8 cellular contexts compared by ENCODE assay signal in the genomic region with DNA sequence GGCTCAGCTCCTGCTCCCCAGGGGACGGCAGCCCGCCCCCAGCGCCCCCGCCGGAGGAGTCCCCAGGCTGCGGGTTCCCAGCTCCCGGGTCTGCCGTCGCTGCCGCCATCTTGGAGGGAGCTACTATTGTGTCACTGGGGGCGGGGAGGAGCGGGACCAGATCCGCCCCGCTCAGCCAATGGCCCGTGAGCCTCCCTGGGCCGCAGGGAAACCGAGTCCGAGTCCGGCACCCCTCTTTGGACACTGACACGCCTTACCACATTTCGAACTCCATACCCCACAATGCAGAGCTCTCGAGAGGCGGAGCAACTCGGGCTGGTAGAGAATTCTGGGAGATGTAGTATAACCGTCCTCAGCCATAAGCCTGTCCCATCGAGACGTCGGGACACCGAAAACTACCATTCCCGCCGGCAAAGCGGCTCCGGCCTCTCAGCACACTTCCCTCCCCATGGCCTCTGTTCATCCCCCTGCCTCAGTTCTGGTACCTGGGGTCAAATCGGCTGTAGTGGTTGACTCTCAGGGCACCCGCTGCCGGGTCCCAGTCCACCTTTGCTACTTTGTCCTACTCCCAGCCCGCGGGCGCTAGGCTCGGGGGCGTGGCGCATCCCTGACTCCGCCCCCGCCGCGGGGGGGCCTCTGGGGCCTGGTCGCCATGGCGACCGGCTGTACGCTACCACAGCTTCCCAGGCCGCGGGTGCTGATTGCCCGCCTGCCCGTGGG. TPM values are rescaled to one million over a fixed set of nuclear protein-coding genes. Genes with fewer than 3 reads are reported as not detected.
DNase-seq lines count a peak whose midpoint lies in the region; ATAC-seq lines count a peak whose summit lies in the region.

RANBP10 (minus strand) TSS at position 133 of the 720 bp plus-strand sequence; CDS start at position 109, 24 bp downstream.
A gene with protein sequence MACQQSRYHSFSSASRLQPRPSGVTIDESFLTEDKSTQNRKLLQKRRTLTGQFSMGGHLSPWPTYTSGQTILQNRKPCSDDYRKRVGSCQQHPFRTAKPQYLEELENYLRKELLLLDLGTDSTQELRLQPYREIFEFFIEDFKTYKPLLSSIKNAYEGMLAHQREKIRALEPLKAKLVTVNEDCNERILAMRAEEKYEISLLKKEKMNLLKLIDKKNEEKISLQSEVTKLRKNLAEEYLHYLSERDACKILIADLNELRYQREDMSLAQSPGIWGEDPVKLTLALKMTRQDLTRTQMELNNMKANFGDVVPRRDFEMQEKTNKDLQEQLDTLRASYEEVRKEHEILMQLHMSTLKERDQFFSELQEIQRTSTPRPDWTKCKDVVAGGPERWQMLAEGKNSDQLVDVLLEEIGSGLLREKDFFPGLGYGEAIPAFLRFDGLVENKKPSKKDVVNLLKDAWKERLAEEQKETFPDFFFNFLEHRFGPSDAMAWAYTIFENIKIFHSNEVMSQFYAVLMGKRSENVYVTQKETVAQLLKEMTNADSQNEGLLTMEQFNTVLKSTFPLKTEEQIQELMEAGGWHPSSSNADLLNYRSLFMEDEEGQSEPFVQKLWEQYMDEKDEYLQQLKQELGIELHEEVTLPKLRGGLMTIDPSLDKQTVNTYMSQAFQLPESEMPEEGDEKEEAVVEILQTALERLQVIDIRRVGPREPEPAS (plus strand): TSS at position 462 of the 720 bp plus-strand sequence. CDS start 261 bp downstream, outside the sequence.

- H2BK15ac ChIP-seq in mesenchymal stem cell (ENCODE audit: low read depth, poor library complexity, severe bottlenecking), result no peak within 1 kb of the TSS

- H2BK120ac ChIP-seq in mesenchymal stem cell (ENCODE audit: low read depth, low read length), result no peak within 1 kb of the TSS

- peak within 1 kb of the TSS; percentile 35 to 84 for H3K4ac ChIP-seq in mesenchymal stem cell (ENCODE audit: low read depth in 1 of 2, low read length in 2 of 2)

- in situ Hi-C loops in Caki2 (cut with HindIII; ENCODE audit: low pct_unique_long_range_greater_than_20kb, low sequenced_read_pairs), result no loop called here

- H3K4me1 ChIP-seq in endocrine pancreas (ENCODE audit: control insufficient read depth, insufficient read depth, low read length), result no peaks in the 10 kb centered on the region
- peaks cover 13% of the 10 kb centered on the region for H3K4me1 ChIP-seq in mesenchymal stem cell (ENCODE audit: control insufficient read depth, insufficient read depth, low read depth, low read length)

- 0% methylated on average over 33 of the region's 54 CpGs for WGBS in mesenchymal stem cell

- peak within 1 kb of the TSS; percentile 71 for H3K4me3 ChIP-seq in endocrine pancreas (ENCODE audit: control insufficient read depth, insufficient read depth, low read length)
- H3K4me3 ChIP-seq in mesenchymal stem cell (ENCODE audit: insufficient read depth in 1 of 2, low read depth in 1 of 2, low read length in 2 of 2), result peak within 1 kb of the TSS; percentile 86 to 100

- H3K36me3 ChIP-seq in endocrine pancreas (ENCODE audit: control insufficient read depth, insufficient read depth, low read length) (no peaks in the 10 kb centered on the region), mesenchymal stem cell (ENCODE audit: control insufficient read depth in 1 of 2, insufficient read depth in 2 of 2, low read depth in 1 of 2, low read length in 2 of 2) (peaks cover 12 to 22% of the 10 kb centered on the region in 2 experiments)

- H3K9me3 ChIP-seq in endocrine pancreas (ENCODE audit: control insufficient read depth, low read length) (no peaks in the 10 kb centered on the region), mesenchymal stem cell (ENCODE audit: control insufficient read depth, low read length) (no peaks in the 10 kb centered on the region)

- peak within 1 kb of the TSS in 1 of 2 experiments; percentile 3 for H3K14ac ChIP-seq in mesenchymal stem cell (ENCODE audit: low read length in 2 of 2)

- H3K27ac ChIP-seq in mesenchymal stem cell (ENCODE audit: low read length, poor library complexity, severe bottlenecking), result no peak within 1 kb of the TSS

- peak within 1 kb of the TSS; percentile 92 for H4K8ac ChIP-seq in mesenchymal stem cell (ENCODE audit: low read length)

- peak within 1 kb of the TSS; percentile 84 for H2AFZ ChIP-seq in mesenchymal stem cell (ENCODE audit: low read depth, low read length)

- peak within 1 kb of the TSS in 1 of 2 experiments; percentile 22 for H2BK12ac ChIP-seq in mesenchymal stem cell (ENCODE audit: low read length in 2 of 2)

- H2BK5ac ChIP-seq in mesenchymal stem cell (ENCODE audit: low read depth, low read length, poor library complexity, severe bottlenecking), result peak within 1 kb of the TSS; percentile 79

- peaks cover 8% of the 10 kb centered on the region for H3K79me1 ChIP-seq in mesenchymal stem cell (replicated peaks; ENCODE audit: low read length, poor library complexity, severe bottlenecking)

- DNase-seq in Caki2 (ENCODE audit: low read depth), result peak; percentile 98
- peak; percentile 78 to 99 (median 96) for DNase-seq in HUDEP-2 (lab: John Stamatoyannopoulos, UW; ENCODE audit: unreplicated experiment in 76 of 76)
- DNase-seq in NOMO-1 treated with dmso at 0.1 percent for 144 hours (lab: John Stamatoyannopoulos, UW; ENCODE audit: unreplicated experiment), result peak; percentile 100
- DNase-seq in activated CD8-positive, alpha-beta memory T cell treated with anti-CD3 and anti-CD28 coated beads, Interleukin-2, amount 50 U/mL, for 1 hour (ENCODE audit: extremely low read depth), result peak; percentile 93
- peak; percentile 100 for DNase-seq in mesenchymal stem cell
- peak; percentile 93 for DNase-seq in stimulated activated CD8-positive, alpha-beta memory T cell treated with anti-CD3 and anti-CD28 coated beads, Interleukin-12 subunit alpha, Interleukin-12 subunit beta, amount 100 ng/mL, for 24 hours (ENCODE audit: extremely low read depth)

- ATAC-seq in GM21390 (IDR thresholded peaks at IDR 0.05; ENCODE audit: unreplicated experiment), result peak; percentile 92

- no peak within 1 kb of the TSS for H2AK5ac ChIP-seq in mesenchymal stem cell (ENCODE audit: low read length, severe bottlenecking)

- no peak within 1 kb of the TSS for H4K91ac ChIP-seq in mesenchymal stem cell (ENCODE audit: low read length)

- H3K27me3 ChIP-seq in endocrine pancreas (ENCODE audit: control insufficient read depth, insufficient read depth, low read length) (no peaks in the 10 kb centered on the region), mesenchymal stem cell (ENCODE audit: control insufficient read depth in 1 of 2, insufficient read depth in 1 of 2, low read length in 2 of 2) (no peaks in the 10 kb centered on the region)

- H3K9ac ChIP-seq in endocrine pancreas (ENCODE audit: control insufficient read depth, insufficient read depth, low read length) (peak within 1 kb of the TSS; percentile 95), mesenchymal stem cell (ENCODE audit: low read length) (peak within 1 kb of the TSS; percentile 95)

- peak within 1 kb of the TSS in 1 of 2 experiments; percentile 16 for H3K18ac ChIP-seq in mesenchymal stem cell (ENCODE audit: low read depth in 1 of 2, low read length in 2 of 2)

- peak within 1 kb of the TSS in 1 of 2 experiments; percentile 20 for H3K23ac ChIP-seq in mesenchymal stem cell (ENCODE audit: low read length in 2 of 2)

- H3K4me2 ChIP-seq in mesenchymal stem cell (ENCODE audit: low read length, poor library complexity, severe bottlenecking), result peak within 1 kb of the TSS; percentile 94

RNA-seq across cellular contexts. Expression of gene RANBP10, which starts in this region (rescaled TPM):
- total RNA-seq in Caki2 (2014; rRNA removed; shearing (Covaris generic); ENCODE audit: low replicate concordance), result 2.9 and 3.7 TPM in 2 replicates
- 7.7 TPM for polyA plus RNA-seq in mesenchymal stem cell (2013, experiment 1 of 2)
- 7.9 TPM for polyA plus RNA-seq in mesenchymal stem cell (2013, experiment 2 of 2)

RNA-seq across cellular contexts. Expression of the second gene that starts in this region (rescaled TPM):
- 0.20 and 0.38 TPM in 2 replicates for total RNA-seq in Caki2 (2014; rRNA removed; shearing (Covaris generic); ENCODE audit: low replicate concordance)
- polyA plus RNA-seq in mesenchymal stem cell (2013, experiment 1 of 2), result 0.55 TPM
- 0.44 TPM for polyA plus RNA-seq in mesenchymal stem cell (2013, experiment 2 of 2)
